ENCODE assay signal across 8 cellular contexts in genomic region chr1:203278087-203278884, GRCh38. TPM values are rescaled to one million over a fixed set of nuclear protein-coding genes. Genes with fewer than 3 reads are reported as not detected.
A peak's percentile ranks its signal among the peaks of the same experiment; 100 is the strongest.
DNase-seq lines count a peak whose midpoint lies in the region; ATAC-seq and TF ChIP-seq lines count a peak whose summit lies in the region.

No MANE protein-coding gene starts in this region.

- peaks cover 75% of the 10 kb centered on the region for H3K4me1 Mint-ChIP-seq in CD4-positive, alpha-beta T cell (ENCODE audit: low read depth)
- peaks cover 18% of the 10 kb centered on the region for H3K4me1 Mint-ChIP-seq in WTC11
- peaks cover 17 to 34% of the 10 kb centered on the region in 2 donors for H3K4me1 Mint-ChIP-seq in natural killer cell

- TF ChIP-seq CTCF in CD4-positive, alpha-beta T cell (IDR thresholded peaks at IDR 0.05), result no peak
- TF ChIP-seq CTCF in Loucy (conservative IDR thresholded peaks at IDR 0.05; ENCODE audit: low read length) (no peak), WTC11 (IDR thresholded peaks at IDR 0.05) (no peak), natural killer cell (IDR thresholded peaks at IDR 0.05) (no peak)

- no peaks in the 10 kb centered on the region for H3K36me3 Mint-ChIP-seq in CD4-positive, alpha-beta T cell (ENCODE audit: low read depth)
- H3K36me3 Mint-ChIP-seq in WTC11 (no peaks in the 10 kb centered on the region), natural killer cell (no peaks in the 10 kb centered on the region)

- intact Hi-C loops in CD4-positive, alpha-beta T cell (cut with DNase I, micrococcal nuclease), result loop anchor here in 1 of 2 experiments (10.0 kb wide), 1 partner anchor 517 kb away; the partner anchor contains the start of genes ZBED6 and ZC3H11A
- intact Hi-C loops in natural killer cell (cut with micrococcal nuclease), result no loop called here

- no peaks in the 10 kb centered on the region for H3K79me2 ChIP-seq in Loucy (ENCODE audit: insufficient read depth, low read length)

- H3K36me3 ChIP-seq in Loucy (ENCODE audit: insufficient read depth, low read length), result no peaks in the 10 kb centered on the region

- no peaks in the 10 kb centered on the region for H3K9me3 Mint-ChIP-seq in CD4-positive, alpha-beta T cell
- H3K9me3 Mint-ChIP-seq in WTC11, result no peaks in the 10 kb centered on the region
- no peaks in the 10 kb centered on the region for H3K9me3 Mint-ChIP-seq in natural killer cell

- peak overlapping the region; percentile 68 for H2AFZ ChIP-seq in Loucy (ENCODE audit: low read length)

- H3K4me3 ChIP-seq in Loucy (ENCODE audit: low read length, poor library complexity, severe bottlenecking), result no peak overlapping the region

- H3K27me3 ChIP-seq in CD4-positive, alpha-beta T cell (ENCODE audit: control insufficient read depth, insufficient read depth, low read length), result no peaks in the 10 kb centered on the region
- no peaks in the 10 kb centered on the region for H3K27me3 ChIP-seq in Loucy (ENCODE audit: insufficient read depth, low read length, poor library complexity, severe bottlenecking)

- no peaks in the 10 kb centered on the region for H3K9me2 ChIP-seq in Loucy (replicated peaks; ENCODE audit: low read depth, low read length)

- H3K27me3 Mint-ChIP-seq in CD4-positive, alpha-beta T cell, result no peaks in the 10 kb centered on the region
- H3K27me3 Mint-ChIP-seq in WTC11 (ENCODE audit: low read depth) (peaks cover 33% of the 10 kb centered on the region), natural killer cell (ENCODE audit: low read depth in 2 of 2) (no peaks in the 10 kb centered on the region)

- no peaks in the 10 kb centered on the region for H3F3A ChIP-seq in Loucy (ENCODE audit: low read depth)

- H3K4me2 ChIP-seq in Loucy (ENCODE audit: low read depth, low read length, poor library complexity, severe bottlenecking), result peak overlapping the region; percentile 48

- H3K4me1 ChIP-seq in Loucy (ENCODE audit: insufficient read depth, low read length, poor library complexity, severe bottlenecking), result peaks cover 51% of the 10 kb centered on the region

- H3K4me3 Mint-ChIP-seq in CD4-positive, alpha-beta T cell, result peak overlapping the region; percentile 52
- H3K4me3 Mint-ChIP-seq in WTC11 (no peak overlapping the region), natural killer cell (no peak overlapping the region)

- peak in 1 of 10 experiments; percentile 42 for DNase-seq in CD4-positive, alpha-beta T cell
- no peak for DNase-seq in WTC11 (ENCODE audit: low spot score)
- peak; percentile 74 for DNase-seq in fibroblast of peridontal ligament (ENCODE audit: extremely low read depth)
- no peak for DNase-seq in natural killer cell

- POLR2A ChIA-PET in CD4-positive, alpha-beta T cell (lab: Charles Lee), result interaction anchor here (0.7 to 17.7 kb wide), 9 partner anchors 9 to 394 kb away, joined by 3 to 320 read pairs (median 4); partner anchors contain the start of gene BTG2
- POLR2A ChIA-PET in WTC11 (lab: Charles Lee), result no interaction called here

- peak overlapping the region; percentile 47 for H3K27ac ChIP-seq in CD4-positive, alpha-beta T cell (ENCODE audit: low read depth, low read length)

- peak overlapping the region; percentile 87 for H3K27ac Mint-ChIP-seq in CD4-positive, alpha-beta T cell
- H3K27ac Mint-ChIP-seq in WTC11 (no peak overlapping the region), natural killer cell (peak overlapping the region; percentile 27 to 56)

- peak; percentile 77 for ATAC-seq in CD4-positive, alpha-beta T cell (ENCODE audit: poor library complexity)
- peak; percentile 75 for ATAC-seq in WTC11
- ATAC-seq in natural killer cell, result peak in 2 of 3 donors; percentile 28 to 33
- no peak for ATAC-seq in HG03342 (IDR thresholded peaks at IDR 0.05; ENCODE audit: unreplicated experiment)
- ATAC-seq in HG02884 (IDR thresholded peaks at IDR 0.05; ENCODE audit: unreplicated experiment), result no peak
- no peak for ATAC-seq in HG03039 (IDR thresholded peaks at IDR 0.05; ENCODE audit: unreplicated experiment)

- peak overlapping the region; percentile 42 for H3K9ac ChIP-seq in Loucy (ENCODE audit: low read depth, low read length, poor library complexity, severe bottlenecking)

- H3K9me3 ChIP-seq in CD4-positive, alpha-beta T cell (ENCODE audit: control insufficient read depth, low read length), result no peaks in the 10 kb centered on the region
- no peaks in the 10 kb centered on the region for H3K9me3 ChIP-seq in Loucy (ENCODE audit: insufficient read depth, low read depth, low read length)

- CTCF ChIA-PET in CD4-positive, alpha-beta T cell (lab: Charles Lee), result interaction anchor here (1.3 to 15.3 kb wide), 6 partner anchors 10 to 61 kb away, joined by 3 to 462 read pairs (median 36); no protein-coding TSS in a partner anchor
- CTCF ChIA-PET in WTC11 (lab: Charles Lee), result interaction anchor here (0.8 to 2.8 kb wide), 9 partner anchors 9 to 348 kb away, joined by 3 to 29 read pairs (median 6); no protein-coding TSS in a partner anchor

- H4K20me1 ChIP-seq in Loucy (ENCODE audit: insufficient read depth, low read length, poor library complexity, severe bottlenecking), result no peaks in the 10 kb centered on the region

TF ChIP-seq in WTC11, 78 proteins besides CTCF, POLR2A, EP300 and RAD21:
- TF ChIP-seq HMGA2 (CRISPR knock-in tag; IDR thresholded peaks at IDR 0.05), result no peak
- TF ChIP-seq RORB (CRISPR knock-in tag; IDR thresholded peaks at IDR 0.05), result no peak
- TF ChIP-seq ETV6 (CRISPR knock-in tag; IDR thresholded peaks at IDR 0.05), result 0 out of 2 replicates have a peak, but pooled peaks have one; percentile 30

RNA-seq across cellular contexts. Expression of gene BTG2, which starts 27.0 kb away (rescaled TPM):
- 100 to 1,000 TPM; 802 to 849 TPM for total RNA-seq in CD4-positive, alpha-beta T cell
- total RNA-seq in WTC11 (2021) (13.5 to 19.4 TPM (median 15.4 TPM) in 3 replicates), natural killer cell (1,000 to 10,000 TPM in 1 of 3 donors, 100 to 1,000 TPM in 2; 499 to 1,024 (median 851) TPM)

RNA-seq across cellular contexts. Expression of gene CHIT1, which starts 48.8 kb away (rescaled TPM):
- total RNA-seq in CD4-positive, alpha-beta T cell, result 1 to 10 TPM in 1 of 2 experiments, under 1 TPM in 1; 0.58 to 1.1 TPM
- 0.15 to 0.39 TPM (median 0.21 TPM) in 3 replicates for total RNA-seq in WTC11 (2021)
- total RNA-seq in natural killer cell, result 1 to 10 TPM in 1 of 3 donors, under 1 TPM in 1, not detected in 1; 0.07 to 2.2 TPM

Comparison
In these comparisons a context has a peak if more than half of its experiments do, and no peak if none do; other contexts are left out.
1. ATAC-seq: peak in CD4-positive, alpha-beta T cell (single experiment), WTC11 (single experiment) and natural killer cell (2 of 3); none in HG03342 (single experiment), HG02884 (single experiment) and HG03039 (single experiment).
2. RNA of gene BTG2, which starts 27.0 kb away (total RNA-seq): 499 to 1,024 TPM in natural killer cell and 802 to 849 TPM in CD4-positive, alpha-beta T cell; 13.5 to 19.4 TPM in WTC11; every median in the first group is over 10 times any median in the second.